Comparison of ENCODE assay signal across 1 cellular context in genomic region chr17:78179372-78179771, GRCh38.
TF ChIP-seq lines count a peak whose summit lies in the region.

No MANE protein-coding gene starts in this region.

TF ChIP-seq in A549, 52 proteins besides CTCF, POLR2A, EP300 and RAD21 (continued from another document):
- TF ChIP-seq POLR2AphosphoS2 (conservative IDR thresholded peaks at IDR 0.05; ENCODE audit: low read length), result no peak
- TF ChIP-seq HDAC2 (IDR thresholded peaks at IDR 0.05), result no peak
- TF ChIP-seq ZC3H11A (IDR thresholded peaks at IDR 0.05), result no peak
- TF ChIP-seq RARB (CRISPR knock-in tag; IDR thresholded peaks at IDR 0.05), result no peak
